ENCODE assay signal across 35 cellular contexts in genomic region chr1:115822117-115822516, GRCh38. TPM values are rescaled to one million over a fixed set of nuclear protein-coding genes. Genes with fewer than 3 reads are reported as not detected.
"Had no signal": no experiment of that assay in that cellular context is flagged by ENCODE, and none has a peak within 500 bp of the region (broad histone marks: within the 10 kb centered on the region; RNA-seq: fewer than 3 reads in every experiment).

No MANE protein-coding gene starts in this region.

- H3K36me3 ChIP-seq: adrenal gland, ascending aorta, brain microvascular endothelial cell, breast epithelium, cardiac muscle cell had no signal

- H3K27me3 ChIP-seq: ascending aorta, body of pancreas, breast epithelium, cardiac muscle cell had no signal

- H3K4me1 ChIP-seq: adrenal gland, ascending aorta, body of pancreas, breast epithelium had no signal

- H3K27ac ChIP-seq: adrenal gland, ascending aorta, body of pancreas, brain microvascular endothelial cell, breast epithelium, cardiac muscle cell had no signal

- ATAC-seq: activated naive CD4-positive, alpha-beta T cell treated with anti-CD3 and anti-CD28 coated beads, Interleukin-2, amount 50 U/mL, for 72 hours; activated naive CD8-positive, alpha-beta T cell treated with anti-CD3 and anti-CD28 coated beads, Interleukin-2, amount 50 U/mL, for 24 hours; activated T-cell treated with anti-CD3 and anti-CD28 coated beads, Interleukin-2, amount 50 U/mL, for 4 hours; activated T-cell treated with anti-CD3 and anti-CD28 coated beads, Interleukin-2, amount 50 U/mL, for 72 hours; activated T-helper 17 cell treated with anti-CD3 and anti-CD28 coated beads, Interleukin-2, amount 50 U/mL, for 72 hours; body of pancreas had no signal

- FAIRE-seq: astrocyte, bronchial epithelial cell had no signal

- H3K4me3 ChIP-seq: adrenal gland, ascending aorta, body of pancreas, breast epithelium, cardiac muscle cell had no signal

- H3K9me3 ChIP-seq: ascending aorta, body of pancreas, breast epithelium had no signal

- DNase-seq: activated effector memory CD4-positive, alpha-beta T cell treated with anti-CD3 and anti-CD28 coated beads, Interleukin-2, amount 50 U/mL, for 16 hours; activated effector memory CD4-positive, alpha-beta T cell treated with Interleukin-2 at 50 U/mL for 16 hours; activated gamma-delta T cell; activated gamma-delta T cell treated with Interleukin-2 at 50 U/mL for 16 hours; activated naive CD4-positive, alpha-beta T cell; activated naive CD4-positive, alpha-beta T cell treated with anti-CD3 and anti-CD28 coated beads for 36 hours; activated naive CD4-positive, alpha-beta T cell treated with anti-CD3 and anti-CD28 coated beads, Interleukin-2, amount 10 ng/mL, durations not matched to agents 7 days and 5 days; activated naive CD4-positive, alpha-beta T cell treated with anti-CD3 and anti-CD28 coated beads, Interleukin-2, amount 50 U/mL, for 16 hours; activated naive CD4-positive, alpha-beta T cell treated with Interleukin-2 at 50 U/mL for 16 hours; activated naive CD8-positive, alpha-beta T cell treated with anti-CD3 and anti-CD28 coated beads for 36 hours; activated naive CD8-positive, alpha-beta T cell treated with anti-CD3 and anti-CD28 coated beads, Interleukin-2, amount 10 ng/mL, durations not matched to agents 7 days and 5 days; activated naive CD8-positive, alpha-beta T cell treated with anti-CD3 and anti-CD28 coated beads, Interleukin-2, amount 50 U/mL, for 24 hours; activated T-cell treated with anti-CD3 and anti-CD28 coated beads, Interleukin-2, amount 50 U/mL, for 4 hours; activated T-cell treated with anti-CD3 and anti-CD28 coated beads, Interleukin-2, amount 50 U/mL, for 48 hours; activated T-cell treated with anti-CD3 and anti-CD28 coated beads, Interleukin-2, amount 50 U/mL, for 72 hours; adrenal gland; amniotic stem cell; amygdala; anterior cingulate cortex; aorta; body of pancreas; brain microvascular endothelial cell; caudate nucleus; central memory CD4-positive, alpha-beta T cell; cerebellar nuclear complex had no signal

RNA-seq across cellular contexts. Expression of gene NHLH2, which starts 18.8 kb away (rescaled TPM):
- total RNA-seq: activated naive CD4-positive, alpha-beta T cell treated with anti-CD3 and anti-CD28 coated beads for 36 hours; activated naive CD4-positive, alpha-beta T cell treated with anti-CD3 and anti-CD28 coated beads, Interleukin-2, amount 50 U/mL, for 72 hours; activated naive CD8-positive, alpha-beta T cell treated with anti-CD3 and anti-CD28 coated beads for 36 hours; activated naive CD8-positive, alpha-beta T cell treated with anti-CD3 and anti-CD28 coated beads, Interleukin-2, amount 10 ng/mL, durations not matched to agents 7 days and 5 days; activated T-cell treated with anti-CD3 and anti-CD28 coated beads, Interleukin-2, amount 50 U/mL, for 4 hours; activated T-helper 1 cell treated with anti-CD3 and anti-CD28 coated beads, Interleukin-12 subunit alpha, Interleukin-12 subunit beta, Interleukin-2, Interleukin-4 antibody, amounts not matched to agents 30 ng/mL and 10 ng/mL and 1 ng/mL, durations not matched to agents 14 hours and 24 hours and 36 hours; activated T-helper 17 cell treated with anti-CD3 and anti-CD28 coated beads, Interleukin-2, amount 50 U/mL, for 72 hours; activated T-helper 2 cell treated with anti-CD3 and anti-CD28 coated beads, Interferon-gamma antibody, Interleukin-2, Interleukin-4, amounts not matched to agents 10 μg/mL and 5 μg/mL and 100 μg/mL, durations not matched to agents 14 hours and 24 hours and 36 hours; adrenal gland; aorta; ascending aorta; body of pancreas; breast epithelium; cardiac muscle cell; chondrocyte had no signal
- polyA plus RNA-seq: adrenal gland, aorta, cardiac muscle cell had no signal

RNA-seq across cellular contexts. Expression of gene CASQ2, which starts 53.6 kb away (rescaled TPM):
- total RNA-seq: activated naive CD4-positive, alpha-beta T cell treated with anti-CD3 and anti-CD28 coated beads for 36 hours; activated naive CD4-positive, alpha-beta T cell treated with anti-CD3 and anti-CD28 coated beads, Interleukin-2, amount 50 U/mL, for 72 hours; activated naive CD8-positive, alpha-beta T cell treated with anti-CD3 and anti-CD28 coated beads for 36 hours; activated naive CD8-positive, alpha-beta T cell treated with anti-CD3 and anti-CD28 coated beads, Interleukin-2, amount 10 ng/mL, durations not matched to agents 7 days and 5 days; activated T-cell treated with anti-CD3 and anti-CD28 coated beads, Interleukin-2, amount 50 U/mL, for 4 hours; activated T-cell treated with anti-CD3 and anti-CD28 coated beads, Interleukin-2, amount 50 U/mL, for 72 hours; activated T-helper 1 cell treated with anti-CD3 and anti-CD28 coated beads, Interleukin-12 subunit alpha, Interleukin-12 subunit beta, Interleukin-2, Interleukin-4 antibody, amounts not matched to agents 30 ng/mL and 10 ng/mL and 1 ng/mL, durations not matched to agents 14 hours and 24 hours and 36 hours; activated T-helper 17 cell treated with anti-CD3 and anti-CD28 coated beads, Interleukin-2, amount 50 U/mL, for 72 hours; activated T-helper 2 cell treated with anti-CD3 and anti-CD28 coated beads, Interferon-gamma antibody, Interleukin-2, Interleukin-4, amounts not matched to agents 10 μg/mL and 5 μg/mL and 100 μg/mL, durations not matched to agents 14 hours and 24 hours and 36 hours; bronchial epithelial cell; chondrocyte had no signal
